ENCODE assay signal across 15 cellular contexts in the genomic region with DNA sequence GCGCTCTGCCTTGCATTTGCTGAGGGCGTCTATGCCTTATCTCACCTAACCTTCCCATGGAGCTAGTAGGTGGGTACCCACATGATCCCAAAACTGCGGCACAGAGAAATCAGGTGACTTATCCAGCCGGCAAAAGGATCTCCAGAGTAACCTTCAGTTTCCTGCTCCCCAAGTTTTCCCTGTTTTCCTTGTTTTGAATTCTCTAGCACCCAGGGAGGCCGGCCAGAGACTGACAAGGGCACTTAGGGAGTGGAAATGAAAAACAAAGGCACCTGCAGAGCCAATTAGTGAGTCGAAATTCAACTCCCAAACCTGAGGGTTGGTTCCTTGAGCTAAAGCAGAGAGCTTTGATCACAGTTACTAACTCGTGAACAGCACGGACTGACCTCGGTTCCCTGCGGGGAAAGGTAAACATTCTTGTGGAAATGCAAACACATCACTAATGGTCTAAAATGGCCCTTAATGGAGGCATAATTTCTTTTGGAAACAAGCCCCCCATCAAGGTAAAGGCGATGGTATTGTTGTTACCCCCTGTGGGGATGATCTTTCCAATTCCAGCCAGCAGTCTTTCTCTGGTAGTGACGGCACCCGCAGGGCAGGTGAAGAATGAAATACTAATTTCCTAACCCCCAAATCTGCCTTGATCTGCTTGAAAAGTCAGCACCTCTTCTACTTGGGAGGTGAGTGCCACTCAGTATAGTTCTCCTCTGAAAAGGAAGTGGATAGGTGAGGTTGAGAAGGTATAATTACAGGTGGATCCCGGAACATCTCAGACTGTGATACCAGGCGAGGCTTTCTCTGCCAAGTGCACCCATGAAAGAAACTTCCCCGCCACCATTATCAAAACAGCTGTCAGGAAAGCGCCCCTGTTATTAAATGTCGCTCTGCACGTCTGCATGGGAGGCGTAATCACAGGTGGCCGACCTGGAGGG.
DNase-seq lines count a peak whose midpoint lies in the region; ATAC-seq and TF ChIP-seq lines count a peak whose summit lies in the region.
"Had no signal": no experiment of that assay in that cellular context is flagged by ENCODE, and none has a peak within 500 bp of the region (broad histone marks: within the 10 kb centered on the region; RNA-seq: fewer than 3 reads in every experiment).

No MANE protein-coding gene starts in this region.

- intact Hi-C loops in sigmoid colon (cut with DNase I): no loop called here

- H3K27ac Mint-ChIP-seq in activated naive CD4-positive, alpha-beta T cell treated with anti-CD3 and anti-CD28 coated beads, Interleukin-2, amount 10 ng/mL, durations not matched to agents 7 days and 5 days: no peak overlapping the region
- H3K27ac Mint-ChIP-seq: activated B cell treated with CpG ODN at 0.5 μM for 24 hours; activated naive CD8-positive, alpha-beta T cell had no signal

- H3K4me3 ChIP-seq in sigmoid colon: no peak overlapping the region
- H3K4me3 ChIP-seq: thoracic aorta had no signal

- TF ChIP-seq POLR2A in sigmoid colon (IDR thresholded peaks at IDR 0.05): no peak

- no peak for ATAC-seq in GM19324 (IDR thresholded peaks at IDR 0.05; ENCODE audit: low FRiP score, unreplicated experiment)
- no peak for ATAC-seq in GM18511 (IDR thresholded peaks at IDR 0.05; ENCODE audit: unreplicated experiment)

- TF ChIP-seq CTCF in sigmoid colon (IDR thresholded peaks at IDR 0.05): no peak

- H3K36me3 Mint-ChIP-seq in activated naive CD4-positive, alpha-beta T cell treated with anti-CD3 and anti-CD28 coated beads, Interleukin-2, amount 10 ng/mL, durations not matched to agents 7 days and 5 days: no peaks in the 10 kb centered on the region

- no peak overlapping the region for H3K27ac ChIP-seq in sigmoid colon
- H3K27ac ChIP-seq: thoracic aorta had no signal

- TF ChIP-seq EP300 in sigmoid colon (IDR thresholded peaks at IDR 0.05): no peak

- WGBS in sigmoid colon, 2 donors: 39 to 40% methylated on average over 21 of the region's 21 CpGs

- CTCF ChIA-PET in activated naive CD4-positive, alpha-beta T cell treated with anti-CD3 and anti-CD28 coated beads, Interleukin-2, amount 10 ng/mL, durations not matched to agents 7 days and 5 days (lab: Charles Lee): no interaction called here

- no peaks in the 10 kb centered on the region for H3K27me3 Mint-ChIP-seq in activated naive CD4-positive, alpha-beta T cell treated with anti-CD3 and anti-CD28 coated beads, Interleukin-2, amount 10 ng/mL, durations not matched to agents 7 days and 5 days

- DNase-seq in DMS153 treated with DMSO at 0.1 percent for 48 hours (lab: John Stamatoyannopoulos, UW; ENCODE audit: unreplicated experiment): peak; percentile 95
- peak; percentile 99 for DNase-seq in NCI-H146 (lab: John Stamatoyannopoulos, UW)
- DNase-seq in NCI-H69 (lab: John Stamatoyannopoulos, UW): peak; percentile 100
- peak; percentile 92 for DNase-seq in left kidney (ENCODE audit: low read depth, low spot score)
- no peak for DNase-seq in sigmoid colon
- no peak for DNase-seq in activated naive CD4-positive, alpha-beta T cell treated with anti-CD3 and anti-CD28 coated beads, Interleukin-2, amount 10 ng/mL, durations not matched to agents 7 days and 5 days
- DNase-seq: activated B cell treated with CpG ODN at 0.5 μM for 24 hours, Calu3, caudate nucleus, mammary epithelial cell, OCI-M1 had no signal

- H3K9me3 ChIP-seq in sigmoid colon: no peaks in the 10 kb centered on the region
- H3K9me3 ChIP-seq: thoracic aorta had no signal

- peaks cover 2% of the 10 kb centered on the region for H3K9me3 Mint-ChIP-seq in activated naive CD4-positive, alpha-beta T cell treated with anti-CD3 and anti-CD28 coated beads, Interleukin-2, amount 10 ng/mL, durations not matched to agents 7 days and 5 days
- H3K9me3 Mint-ChIP-seq: activated B cell treated with CpG ODN at 0.5 μM for 24 hours had no signal

- H3K36me3 ChIP-seq in sigmoid colon: no peaks in the 10 kb centered on the region
- H3K36me3 ChIP-seq: thoracic aorta had no signal

- H3K4me1 ChIP-seq in sigmoid colon: no peaks in the 10 kb centered on the region

- H3K4me1 Mint-ChIP-seq in activated naive CD4-positive, alpha-beta T cell treated with anti-CD3 and anti-CD28 coated beads, Interleukin-2, amount 10 ng/mL, durations not matched to agents 7 days and 5 days: no peaks in the 10 kb centered on the region
- H3K4me1 Mint-ChIP-seq: activated B cell treated with CpG ODN at 0.5 μM for 24 hours had no signal

- H3K27me3 ChIP-seq in sigmoid colon: peaks cover 0 to 3% (median 0%) of the 10 kb centered on the region in 3 donors

- H3K4me3 Mint-ChIP-seq in activated naive CD4-positive, alpha-beta T cell treated with anti-CD3 and anti-CD28 coated beads, Interleukin-2, amount 10 ng/mL, durations not matched to agents 7 days and 5 days: no peak overlapping the region
- H3K4me3 Mint-ChIP-seq: activated B cell treated with CpG ODN at 0.5 μM for 24 hours; activated naive CD8-positive, alpha-beta T cell had no signal

Comparison
In these comparisons a context has a peak if more than half of its experiments do, and no peak if none do; other contexts are left out.
1. DNase-seq: peak in DMS153 treated with DMSO at 0.1 percent for 48 hours (single experiment), NCI-H146 (single experiment), NCI-H69 (single experiment) and left kidney (single experiment); none in sigmoid colon (single experiment) and activated naive CD4-positive, alpha-beta T cell treated with anti-CD3 and anti-CD28 coated beads, Interleukin-2, amount 10 ng/mL, durations not matched to agents 7 days and 5 days (single experiment).